In genomic region chr20:64062596-64063388, GRCh38 we compare ENCODE assay signal across 1 cellular context.
TF ChIP-seq lines count a peak whose summit lies in the region.

TSS of gene TCEA2 (plus strand) at chr20:64063198. CDS start at chr20:64063313, 115 bp downstream.

TF ChIP-seq in HepG2, 621 proteins besides CTCF, POLR2A, EP300 and RAD21 (continued from another document and continues in another):
- TF ChIP-seq MLXIP (CRISPR knock-in tag; IDR thresholded peaks at IDR 0.05; ENCODE audit: borderline replicate concordance): no peak
- TF ChIP-seq EHMT2 (IDR thresholded peaks at IDR 0.05; ENCODE audit: borderline replicate concordance, low read depth, low read length): no peak
- peak; percentile 41 for TF ChIP-seq CEBPG (CRISPR knock-in tag; IDR thresholded peaks at IDR 0.05)
- no peak for TF ChIP-seq SCMH1 (CRISPR knock-in tag; IDR thresholded peaks at IDR 0.05; ENCODE audit: borderline replicate concordance)
- TF ChIP-seq ELF1 (CRISPR knock-in tag; IDR thresholded peaks at IDR 0.05): peak; percentile 74
- TF ChIP-seq NR2F2 (IDR thresholded peaks at IDR 0.05; ENCODE audit: borderline replicate concordance, low read depth): no peak
- no peak for TF ChIP-seq BCLAF1 (IDR thresholded peaks at IDR 0.05)
- no peak for TF ChIP-seq RARG (CRISPR knock-in tag; IDR thresholded peaks at IDR 0.05; ENCODE audit: low read depth)
- peak; percentile 96 for TF ChIP-seq CBX1 (IDR thresholded peaks at IDR 0.05; ENCODE audit: low read depth)
- TF ChIP-seq RBM39 (IDR thresholded peaks at IDR 0.05; ENCODE audit: low read depth, low read length, poor library complexity, severe bottlenecking): peak; percentile 92
- no peak for TF ChIP-seq PREB (CRISPR knock-in tag; IDR thresholded peaks at IDR 0.05)
- no peak for TF ChIP-seq FOXJ3 (CRISPR knock-in tag; IDR thresholded peaks at IDR 0.05; ENCODE audit: borderline replicate concordance)
- TF ChIP-seq HOXA5 (CRISPR knock-in tag; IDR thresholded peaks at IDR 0.05): peak; percentile 88; the same call in 1 of the 2 replicates
- peak; percentile 93 for TF ChIP-seq ZNF563 (CRISPR knock-in tag; IDR thresholded peaks at IDR 0.05)
- TF ChIP-seq ZNF282 (IDR thresholded peaks at IDR 0.05; ENCODE audit: partially characterized antibody): no peak
- TF ChIP-seq RORA (CRISPR knock-in tag; IDR thresholded peaks at IDR 0.05): no peak
- no peak for TF ChIP-seq AGO1 (IDR thresholded peaks at IDR 0.05; ENCODE audit: low read depth, low read length, poor library complexity, severe bottlenecking)
- peak in 1 of 2 experiments; percentile 98; a peak in 3 of 4 replicates for TF ChIP-seq KLF16 (CRISPR knock-in tag; IDR thresholded peaks at IDR 0.05)
- TF ChIP-seq HES4 (CRISPR knock-in tag; IDR thresholded peaks at IDR 0.05; ENCODE audit: borderline replicate concordance): peak; percentile 30; the same call in 1 of the 2 replicates
- no peak; the same call in none of the 2 replicates for TF ChIP-seq ZNF609 (CRISPR knock-in tag; IDR thresholded peaks at IDR 0.05; ENCODE audit: borderline replicate concordance)
- TF ChIP-seq MEIS2 (CRISPR knock-in tag; IDR thresholded peaks at IDR 0.05): peak; percentile 45
- peak; percentile 84 for TF ChIP-seq CREB1 (IDR thresholded peaks at IDR 0.05)
- TF ChIP-seq CREB1 (CRISPR knock-in tag; IDR thresholded peaks at IDR 0.05): no peak; the same call in 1 of the 2 replicates
- TF ChIP-seq TSC22D2 (CRISPR knock-in tag; IDR thresholded peaks at IDR 0.05; ENCODE audit: borderline replicate concordance): peak; percentile 91
- no peak for TF ChIP-seq NR3C1 (CRISPR knock-in tag; IDR thresholded peaks at IDR 0.05)
- peak; percentile 78 for TF ChIP-seq JDP2 (CRISPR knock-in tag; IDR thresholded peaks at IDR 0.05; ENCODE audit: borderline replicate concordance)
- peak; percentile 81; the same call in 1 of the 2 replicates for TF ChIP-seq ZNF296 (CRISPR knock-in tag; conservative IDR thresholded peaks at IDR 0.05)
- peak; percentile 75; the same call in 1 of the 2 replicates for TF ChIP-seq ZBTB46 (CRISPR knock-in tag; IDR thresholded peaks at IDR 0.05; ENCODE audit: borderline replicate concordance)
- no peak for TF ChIP-seq PRDM4 (CRISPR knock-in tag; IDR thresholded peaks at IDR 0.05; ENCODE audit: borderline replicate concordance)
- 0 out of 2 replicates have a peak, but pooled peaks have one; percentile 68 for TF ChIP-seq ZBTB44 (CRISPR knock-in tag; IDR thresholded peaks at IDR 0.05)
- TF ChIP-seq ZBTB26 (CRISPR knock-in tag; IDR thresholded peaks at IDR 0.05; ENCODE audit: borderline replicate concordance): peak; percentile 20; the same call in 1 of the 2 replicates
- 0 out of 2 replicates have a peak, but pooled peaks have one; percentile 6 for TF ChIP-seq DPF2 (CRISPR knock-in tag; IDR thresholded peaks at IDR 0.05; ENCODE audit: borderline replicate concordance, low read depth)
- peak; percentile 86 for TF ChIP-seq ZNF879 (CRISPR knock-in tag; IDR thresholded peaks at IDR 0.05)
- peak; percentile 100 for TF ChIP-seq ZNF513 (CRISPR knock-in tag; conservative IDR thresholded peaks at IDR 0.05)
- peak; percentile 55; the same call in 1 of the 2 replicates for TF ChIP-seq ATF7-NPFF (CRISPR knock-in tag; IDR thresholded peaks at IDR 0.05; ENCODE audit: low read depth)
